In genomic region chr15:76060098-76060989, GRCh38 we compare ENCODE assay signal across 8 cellular contexts. TPM values are rescaled to one million over a fixed set of nuclear protein-coding genes. Genes with fewer than 3 reads are reported as not detected.
DNase-seq lines count a peak whose midpoint lies in the region; ATAC-seq and TF ChIP-seq lines count a peak whose summit lies in the region.

No MANE protein-coding gene starts in this region.

- H3K4me1 Mint-ChIP-seq in brain (peaks cover 38% of the 10 kb centered on the region), mesothelial cell of epicardium (peaks cover 29% of the 10 kb centered on the region)

- H3K36me3 Mint-ChIP-seq in brain (no peaks in the 10 kb centered on the region), mesothelial cell of epicardium (no peaks in the 10 kb centered on the region)

- H3K27ac Mint-ChIP-seq in brain (peak overlapping the region in 1 of 5 experiments; percentile 61), mesothelial cell of epicardium (no peak overlapping the region)

- H3K79me2 ChIP-seq in DOHH2 (ENCODE audit: control insufficient read depth, low read length) (no peaks in the 10 kb centered on the region), OCI-LY3 (ENCODE audit: low read length) (peaks cover 4% of the 10 kb centered on the region; the same call in 1 of the 2 replicates)

- H3K9ac ChIP-seq in OCI-LY3 (ENCODE audit: low read length), result peak overlapping the region; percentile 64

- H3K27me3 Mint-ChIP-seq in brain (peaks cover 65% of the 10 kb centered on the region), mesothelial cell of epicardium (ENCODE audit: low read depth) (peaks cover 21% of the 10 kb centered on the region)

- H3K9me3 Mint-ChIP-seq in brain, result no peaks in the 10 kb centered on the region
- no peaks in the 10 kb centered on the region for H3K9me3 Mint-ChIP-seq in mesothelial cell of epicardium

- H3K4me3 ChIP-seq in DOHH2 (ENCODE audit: low read length) (no peak overlapping the region), OCI-LY3 (ENCODE audit: low read length) (peak overlapping the region; percentile 88), thymus (ENCODE audit: low read length) (peak overlapping the region; percentile 53)

- no peak overlapping the region for H3K27ac ChIP-seq in DOHH2 (ENCODE audit: low read depth, low read length)
- peak overlapping the region; percentile 54; the same call in 1 of the 2 replicates for H3K27ac ChIP-seq in OCI-LY3 (ENCODE audit: low read length)
- no peak overlapping the region for H3K27ac ChIP-seq in thymus (ENCODE audit: low read depth)

- ATAC-seq in HG03159 (IDR thresholded peaks at IDR 0.05; ENCODE audit: unreplicated experiment) (no peak), GM18861 (IDR thresholded peaks at IDR 0.05; ENCODE audit: unreplicated experiment) (no peak), GM18858 (IDR thresholded peaks at IDR 0.05; ENCODE audit: unreplicated experiment) (no peak)

- H4K20me1 ChIP-seq in DOHH2 (ENCODE audit: control insufficient read depth, insufficient read depth, low read depth, low read length) (no peaks in the 10 kb centered on the region), OCI-LY3 (ENCODE audit: insufficient read depth, low read length) (no peaks in the 10 kb centered on the region)

- no peaks in the 10 kb centered on the region for H3K9me2 ChIP-seq in DOHH2 (replicated peaks; ENCODE audit: control insufficient read depth, low read length)

- no peak for DNase-seq in mesothelial cell of epicardium (ENCODE audit: low spot score in 2 of 2, unreplicated experiment in 2 of 2)

- H3K4me2 ChIP-seq in DOHH2 (ENCODE audit: low read length) (peak overlapping the region; percentile 32; the same call in 1 of the 2 replicates), OCI-LY3 (ENCODE audit: low read length) (peak overlapping the region; percentile 74)

- no peaks in the 10 kb centered on the region for H3K9me3 ChIP-seq in DOHH2 (ENCODE audit: control insufficient read depth, insufficient read depth, low read length)
- H3K9me3 ChIP-seq in OCI-LY3 (ENCODE audit: insufficient read depth, low read length), result no peaks in the 10 kb centered on the region
- H3K9me3 ChIP-seq in thymus (ENCODE audit: control insufficient read depth), result no peaks in the 10 kb centered on the region

- H3K4me3 Mint-ChIP-seq in brain, result peak overlapping the region; percentile 83 to 86 (median 83)
- H3K4me3 Mint-ChIP-seq in mesothelial cell of epicardium, result peak overlapping the region; percentile 72

- WGBS in thymus, result 11% methylated on average over 21 of the region's 21 CpGs

- TF ChIP-seq CTCF in DOHH2 (IDR thresholded peaks at IDR 0.05; ENCODE audit: low read depth, low read length, poor library complexity, severe bottlenecking) (no peak), OCI-LY3 (IDR thresholded peaks at IDR 0.05; ENCODE audit: low read depth, low read length) (no peak), brain (conservative IDR thresholded peaks at IDR 0.05) (no peak), mesothelial cell of epicardium (IDR thresholded peaks at IDR 0.05; ENCODE audit: unreplicated experiment) (no peak)

- no peaks in the 10 kb centered on the region for H3K36me3 ChIP-seq in DOHH2 (ENCODE audit: control insufficient read depth, low read length)
- no peaks in the 10 kb centered on the region for H3K36me3 ChIP-seq in OCI-LY3 (replicated peaks; ENCODE audit: low read depth, low read length)
- no peaks in the 10 kb centered on the region for H3K36me3 ChIP-seq in thymus (ENCODE audit: control insufficient read depth, insufficient read depth)

- peak overlapping the region; percentile 52; the same call in 1 of the 2 replicates for H2AFZ ChIP-seq in OCI-LY3 (ENCODE audit: low read depth, low read length)

- no peaks in the 10 kb centered on the region for H3F3A ChIP-seq in DOHH2 (ENCODE audit: control insufficient read depth, insufficient read depth)

- H3K27me3 ChIP-seq in DOHH2 (ENCODE audit: control insufficient read depth, low read length) (peaks cover 72% of the 10 kb centered on the region), OCI-LY3 (ENCODE audit: low read depth, low read length) (peaks cover 43% of the 10 kb centered on the region), thymus (ENCODE audit: control insufficient read depth, insufficient read depth) (peaks cover 50% of the 10 kb centered on the region)

- peaks cover 15% of the 10 kb centered on the region for H3K4me1 ChIP-seq in DOHH2 (ENCODE audit: control insufficient read depth, low read length)
- peaks cover 61% of the 10 kb centered on the region for H3K4me1 ChIP-seq in OCI-LY3 (ENCODE audit: low read length)
- H3K4me1 ChIP-seq in thymus (ENCODE audit: control insufficient read depth, insufficient read depth, low read length), result peaks cover 7% of the 10 kb centered on the region

RNA-seq across cellular contexts. Expression of gene TMEM266, which starts 0.6 kb away (rescaled TPM):
- 1.3 TPM for polyA plus RNA-seq in brain (ENCODE audit: insufficient read depth, low read depth, low replicate concordance)
- total RNA-seq in mesothelial cell of epicardium, result 1.8 to 2.0 TPM (median 2.0 TPM) in 3 replicates
- polyA plus RNA-seq in thymus, result 1.2 TPM

RNA-seq across cellular contexts. Expression of gene NRG4, which starts 48.1 kb away (rescaled TPM):
- polyA plus RNA-seq in brain (ENCODE audit: insufficient read depth, low read depth, low replicate concordance), result 0.78 TPM
- 7.6 to 8.7 TPM (median 7.6 TPM) in 3 replicates for total RNA-seq in mesothelial cell of epicardium
- 0.41 TPM for polyA plus RNA-seq in thymus
